In genomic region chr7:3892167-3892566, GRCh38 we compare ENCODE assay signal across 18 cellular contexts.
A peak's percentile ranks its signal among the peaks of the same experiment; 100 is the strongest.
DNase-seq lines count a peak whose midpoint lies in the region; ATAC-seq and TF ChIP-seq lines count a peak whose summit lies in the region.
"Had no signal": no experiment of that assay in that cellular context is flagged by ENCODE, and none has a peak within 500 bp of the region (broad histone marks: within the 10 kb centered on the region; RNA-seq: fewer than 3 reads in every experiment).

No MANE protein-coding gene starts in this region.

- H3K4me3 ChIP-seq in left lung: no peak overlapping the region

- DNase-seq in NCI-H1694 (lab: John Stamatoyannopoulos, UW): peak; percentile 48
- DNase-seq in midbrain (lab: John Stamatoyannopoulos, UW): peak; percentile 36
- no peak for DNase-seq in CD14-positive monocyte (ENCODE audit: low spot score)
- DNase-seq in activated naive CD8-positive, alpha-beta T cell treated with anti-CD3 and anti-CD28 coated beads, Interleukin-2, amount 50 U/mL, for 24 hours: no peak
- DNase-seq in left lung: no peak
- DNase-seq: ACHN; AML-193; CD4-positive, alpha-beta T cell; H7; Kasumi-1; NCI-H1105; NCI-H187; NCI-H69; OCI-M1; SIG-M5 had no signal

- H3K27me3 ChIP-seq in left lung: no peaks in the 10 kb centered on the region

- intact Hi-C loops in CD14-positive monocyte (cut with micrococcal nuclease): no loop called here
- intact Hi-C loops in left lung (cut with DNase I): no loop called here

- no peak overlapping the region for H3K27ac ChIP-seq in left lung

- H3K9me3 ChIP-seq in left lung: no peaks in the 10 kb centered on the region

- peaks cover 3% of the 10 kb centered on the region for H3K36me3 Mint-ChIP-seq in brain
- no peaks in the 10 kb centered on the region for H3K36me3 Mint-ChIP-seq in CD14-positive monocyte
- H3K36me3 Mint-ChIP-seq in activated naive CD8-positive, alpha-beta T cell treated with anti-CD3 and anti-CD28 coated beads, Interleukin-2, amount 50 U/mL, for 24 hours (ENCODE audit: low read depth): no peaks in the 10 kb centered on the region

- no peaks in the 10 kb centered on the region for H3K4me1 ChIP-seq in left lung

- H3K27me3 Mint-ChIP-seq in brain: no peaks in the 10 kb centered on the region
- peaks cover 5 to 12% (median 7%) of the 10 kb centered on the region in 3 donors for H3K27me3 Mint-ChIP-seq in CD14-positive monocyte (ENCODE audit: low read depth in 3 of 3)
- peaks cover 8% of the 10 kb centered on the region for H3K27me3 Mint-ChIP-seq in activated naive CD8-positive, alpha-beta T cell treated with anti-CD3 and anti-CD28 coated beads, Interleukin-2, amount 50 U/mL, for 24 hours
- H3K27me3 Mint-ChIP-seq: CD4-positive, alpha-beta T cell had no signal

- peak overlapping the region in 1 of 5 experiments; percentile 43 for H3K4me3 Mint-ChIP-seq in brain
- H3K4me3 Mint-ChIP-seq in CD14-positive monocyte: no peak overlapping the region
- no peak overlapping the region for H3K4me3 Mint-ChIP-seq in activated naive CD8-positive, alpha-beta T cell treated with anti-CD3 and anti-CD28 coated beads, Interleukin-2, amount 50 U/mL, for 24 hours
- H3K4me3 Mint-ChIP-seq: CD4-positive, alpha-beta T cell; IgD-negative memory B cell had no signal

- H3K4me1 Mint-ChIP-seq in brain: peaks cover 49% of the 10 kb centered on the region
- H3K4me1 Mint-ChIP-seq in CD14-positive monocyte: no peaks in the 10 kb centered on the region
- no peaks in the 10 kb centered on the region for H3K4me1 Mint-ChIP-seq in activated naive CD8-positive, alpha-beta T cell treated with anti-CD3 and anti-CD28 coated beads, Interleukin-2, amount 50 U/mL, for 24 hours
- H3K4me1 Mint-ChIP-seq: IgD-negative memory B cell had no signal

- no peaks in the 10 kb centered on the region for H3K36me3 ChIP-seq in left lung

- no peak for TF ChIP-seq CTCF in brain (conservative IDR thresholded peaks at IDR 0.05)
- no peak for TF ChIP-seq CTCF in CD14-positive monocyte (IDR thresholded peaks at IDR 0.05)
- no peak for TF ChIP-seq CTCF in left lung (IDR thresholded peaks at IDR 0.05)

- peak overlapping the region in 4 of 5 experiments; percentile 63 to 82 (median 72) for H3K27ac Mint-ChIP-seq in brain
- H3K27ac Mint-ChIP-seq in CD14-positive monocyte: no peak overlapping the region
- no peak overlapping the region for H3K27ac Mint-ChIP-seq in activated naive CD8-positive, alpha-beta T cell treated with anti-CD3 and anti-CD28 coated beads, Interleukin-2, amount 50 U/mL, for 24 hours
- H3K27ac Mint-ChIP-seq: CD4-positive, alpha-beta T cell; IgD-negative memory B cell had no signal

- H3K9me3 Mint-ChIP-seq in brain: peaks cover 0 to 7% (median 0%) of the 10 kb centered on the region in 5 experiments
- H3K9me3 Mint-ChIP-seq in CD14-positive monocyte: peaks cover 0 to 9% (median 2%) of the 10 kb centered on the region in 7 donors
- H3K9me3 Mint-ChIP-seq in activated naive CD8-positive, alpha-beta T cell treated with anti-CD3 and anti-CD28 coated beads, Interleukin-2, amount 50 U/mL, for 24 hours: no peaks in the 10 kb centered on the region
- H3K9me3 Mint-ChIP-seq: CD4-positive, alpha-beta T cell; IgD-negative memory B cell had no signal

- no peak for ATAC-seq in activated naive CD8-positive, alpha-beta T cell treated with anti-CD3 and anti-CD28 coated beads, Interleukin-2, amount 50 U/mL, for 24 hours
- ATAC-seq in HG03139 (IDR thresholded peaks at IDR 0.05; ENCODE audit: unreplicated experiment) (no peak), left lung (no peak)

Comparison
In these comparisons a context has a peak if more than half of its experiments do, and no peak if none do; other contexts are left out.
1. DNase-seq: peak in NCI-H1694 (single experiment) and midbrain (single experiment); none in CD14-positive monocyte (single experiment), activated naive CD8-positive, alpha-beta T cell treated with anti-CD3 and anti-CD28 coated beads, Interleukin-2, amount 50 U/mL, for 24 hours (single experiment) and left lung (0 of 2).
2. H3K27ac Mint-ChIP-seq: peak in brain (4 of 5); none in CD14-positive monocyte (0 of 7) and activated naive CD8-positive, alpha-beta T cell treated with anti-CD3 and anti-CD28 coated beads, Interleukin-2, amount 50 U/mL, for 24 hours (single experiment).